1 cellular context compared by ENCODE assay signal in genomic region chr13:41511827-41512226, GRCh38.
TF ChIP-seq lines count a peak whose summit lies in the region.

No MANE protein-coding gene starts in this region.

TF ChIP-seq in GM23338, 12 proteins besides CTCF, POLR2A, EP300 and RAD21 (continued from another document):
- TF ChIP-seq ZNF462 (CRISPR knock-in tag; IDR thresholded peaks at IDR 0.05) (no peak), STAT1 (IDR thresholded peaks at IDR 0.05; ENCODE audit: unreplicated experiment) (no peak), EZH2phosphoT487 (IDR thresholded peaks at IDR 0.05; ENCODE audit: unreplicated experiment) (no peak), ZNF331 (CRISPR knock-in tag; IDR thresholded peaks at IDR 0.05; ENCODE audit: low read depth) (no peak)
